ENCODE assay signal across 8 cellular contexts in genomic region chr7:67625257-67625713, GRCh38.
A peak's percentile ranks its signal among the peaks of the same experiment; 100 is the strongest.
DNase-seq lines count a peak whose midpoint lies in the region; ATAC-seq and TF ChIP-seq lines count a peak whose summit lies in the region.

No MANE protein-coding gene starts in this region.

- intact Hi-C loops in CD14-positive monocyte (cut with micrococcal nuclease), result no loop called here
- intact Hi-C loops in aorta (cut with DNase I), result no loop called here

- no peaks in the 10 kb centered on the region for H3K36me3 ChIP-seq in aorta (ENCODE audit: control insufficient read depth in 1 of 2, insufficient read depth in 2 of 2, low read length in 1 of 2)

- H3K9me3 Mint-ChIP-seq in CD14-positive monocyte (peaks cover 0 to 2% (median 0%) of the 10 kb centered on the region in 7 donors), neural crest cell (no peaks in the 10 kb centered on the region)

- H3K9me3 ChIP-seq in aorta (ENCODE audit: control insufficient read depth, low read length), result no peaks in the 10 kb centered on the region

- peak; percentile 76 for TF ChIP-seq CTCF in CD14-positive monocyte (IDR thresholded peaks at IDR 0.05)
- TF ChIP-seq CTCF in GM20000 (IDR thresholded peaks at IDR 0.05; ENCODE audit: extremely low read depth, missing control alignments), result peak; percentile 33
- peak; percentile 84 for TF ChIP-seq CTCF in foreskin keratinocyte (conservative IDR thresholded peaks at IDR 0.05)
- TF ChIP-seq CTCF in neural crest cell (conservative IDR thresholded peaks at IDR 0.05), result peak; percentile 95

- H3K4me3 Mint-ChIP-seq in CD14-positive monocyte (no peak overlapping the region), neural crest cell (peak overlapping the region; percentile 5)

- H3K27ac Mint-ChIP-seq in CD14-positive monocyte (no peak overlapping the region), neural crest cell (ENCODE audit: unreplicated experiment) (no peak overlapping the region)

- H3K27ac ChIP-seq in foreskin keratinocyte (no peak overlapping the region), aorta (ENCODE audit: low read depth in 1 of 2, low read length in 2 of 2) (no peak overlapping the region)

- DNase-seq in CD14-positive monocyte (ENCODE audit: low spot score), result no peak
- peak; percentile 52 for DNase-seq in GM20000 (ENCODE audit: low spot score)
- peak; percentile 65 for DNase-seq in NCI-H2107 (lab: John Stamatoyannopoulos, UW)
- peak; percentile 1 for DNase-seq in activated CD4-positive, alpha-beta T cell treated with anti-CD3 and anti-CD28 coated beads, Interleukin-2, amount 50 U/mL, for 1 hour
- DNase-seq in foreskin keratinocyte, result peak in 1 of 2 donors; percentile 20
- peak; percentile 90 for DNase-seq in neural crest cell (ENCODE audit: low read depth, low spot score)
- DNase-seq in aorta, result peak; percentile 75 to 87
- DNase-seq in cortex of kidney (lab: John Stamatoyannopoulos, UW), result no peak

- WGBS in aorta, 2 donors, result 7% methylated on average over 15 of the region's 15 CpGs

- no peaks in the 10 kb centered on the region for H3K4me1 Mint-ChIP-seq in CD14-positive monocyte
- H3K4me1 Mint-ChIP-seq in neural crest cell, result peaks cover 8% of the 10 kb centered on the region

- peak; percentile 75 for ATAC-seq in foreskin keratinocyte
- ATAC-seq in aorta (ENCODE audit: low FRiP score), result peak; percentile 69

- H3K27me3 ChIP-seq in foreskin keratinocyte (peaks cover 3% of the 10 kb centered on the region), aorta (ENCODE audit: control insufficient read depth in 1 of 2, insufficient read depth in 2 of 2, low read length in 1 of 2) (peaks cover 0 to 2% of the 10 kb centered on the region in 2 donors)

- H3K27me3 Mint-ChIP-seq in CD14-positive monocyte (ENCODE audit: low read depth in 3 of 3) (peaks cover 0 to 1% (median under 1%) of the 10 kb centered on the region in 3 donors), neural crest cell (ENCODE audit: low read depth) (peaks cover 35% of the 10 kb centered on the region)

- H3K4me3 ChIP-seq in aorta (ENCODE audit: low read length in 2 of 2), result no peak overlapping the region

- no peaks in the 10 kb centered on the region for H3K4me1 ChIP-seq in foreskin keratinocyte
- no peaks in the 10 kb centered on the region for H3K4me1 ChIP-seq in aorta (ENCODE audit: control insufficient read depth in 1 of 2, insufficient read depth in 2 of 2, low read length in 2 of 2)

- H3K36me3 Mint-ChIP-seq in CD14-positive monocyte (no peaks in the 10 kb centered on the region), neural crest cell (ENCODE audit: low read depth) (no peaks in the 10 kb centered on the region)

Comparison
In these comparisons a context has a peak if more than half of its experiments do, and no peak if none do; other contexts are left out.
1. DNase-seq: peak in GM20000 (single experiment), NCI-H2107 (single experiment), activated CD4-positive, alpha-beta T cell treated with anti-CD3 and anti-CD28 coated beads, Interleukin-2, amount 50 U/mL, for 1 hour (single experiment), neural crest cell (single experiment) and aorta (2 of 2); none in CD14-positive monocyte (single experiment) and cortex of kidney (single experiment).
2. CTCF ChIP-seq: peak in every context shown above with its lines; median percentile 95 in neural crest cell; 84 in foreskin keratinocyte; 76 in CD14-positive monocyte; 33 in GM20000.